25 cellular contexts compared by ENCODE assay signal in genomic region chr6:82573200-82573972, GRCh38.
"Had no signal": no experiment of that assay in that cellular context is flagged by ENCODE, and none has a peak within 500 bp of the region (broad histone marks: within the 10 kb centered on the region; RNA-seq: fewer than 3 reads in every experiment).

No MANE protein-coding gene starts in this region.

- H3K36me3 Mint-ChIP-seq: immature natural killer cell, memory B cell had no signal

- H3K27me3 ChIP-seq: right lobe of liver, thyroid gland, vagina had no signal

- H3K36me3 ChIP-seq: lower lobe of right lung, right lobe of liver, thyroid gland, vagina had no signal

- H3K27ac Mint-ChIP-seq: effector memory CD8-positive, alpha-beta T cell; immature natural killer cell; memory B cell; natural killer cell; progenitor cell of endocrine pancreas; stimulated activated naive CD8-positive, alpha-beta T cell treated with anti-CD3 and anti-CD28 coated beads, Interleukin-15, amount 100 ng/mL, for 72 hours had no signal

- H3K79me2 ChIP-seq: parathyroid adenoma had no signal

- H3K27me3 Mint-ChIP-seq: memory B cell; progenitor cell of endocrine pancreas; stimulated activated naive CD8-positive, alpha-beta T cell treated with anti-CD3 and anti-CD28 coated beads, Interleukin-15, amount 100 ng/mL, for 72 hours had no signal

- H3K4me1 ChIP-seq: lower lobe of right lung, parathyroid adenoma, right lobe of liver, thyroid gland, vagina had no signal

- H3K4me2 ChIP-seq: smooth muscle cell had no signal

- ATAC-seq: effector memory CD8-positive, alpha-beta T cell; left colon; left ventricle myocardium superior; lower lobe of right lung; natural killer cell; right lobe of liver; stimulated activated naive CD8-positive, alpha-beta T cell treated with anti-CD3 and anti-CD28 coated beads, Interleukin-15, amount 100 ng/mL, for 72 hours had no signal

- H3K27ac ChIP-seq: lower lobe of right lung, parathyroid adenoma, right lobe of liver, thyroid gland, vagina had no signal

- H3K4me1 Mint-ChIP-seq: immature natural killer cell; memory B cell; natural killer cell; stimulated activated naive CD8-positive, alpha-beta T cell treated with anti-CD3 and anti-CD28 coated beads, Interleukin-15, amount 100 ng/mL, for 72 hours had no signal

- H3K9me3 ChIP-seq: right lobe of liver, thyroid gland, vagina had no signal

- H3K4me3 ChIP-seq: lower lobe of right lung, right lobe of liver, smooth muscle cell, thyroid gland, vagina had no signal

- DNase-seq: cortex of kidney; effector memory CD8-positive, alpha-beta T cell; hypothalamus; immature natural killer cell; islet precursor cell; kidney glomerular epithelial cell; left colon; left ventricle myocardium superior; lower lobe of right lung; natural killer cell; right lobe of liver; stimulated activated CD4-positive, alpha-beta T cell treated with anti-CD3 and anti-CD28 coated beads, Interleukin-12 subunit alpha, Interleukin-12 subunit beta, amount 100 ng/mL, for 4 hours; stimulated activated CD4-positive, alpha-beta T cell treated with anti-CD3 and anti-CD28 coated beads, Interleukin-1b, Interleukin-23, amount 100 ng/mL, for 48 hours; stimulated activated CD4-positive, alpha-beta T cell treated with anti-CD3 and anti-CD28 coated beads, Interleukin-4, amount 100 ng/mL, for 1 hour; stimulated activated CD8-positive, alpha-beta memory T cell treated with anti-CD3 and anti-CD28 coated beads, Interleukin-4, amount 100 ng/mL, for 48 hours; stimulated activated naive CD4-positive, alpha-beta T cell; stimulated activated naive CD8-positive, alpha-beta T cell treated with anti-CD3 and anti-CD28 coated beads, Interleukin-15, amount 100 ng/mL, for 72 hours; thyroid gland; trophoblast cell had no signal

- H2AFZ ChIP-seq: parathyroid adenoma had no signal

- H3K4me3 Mint-ChIP-seq: effector memory CD8-positive, alpha-beta T cell; immature natural killer cell; memory B cell; natural killer cell; neural crest cell; stimulated activated naive CD8-positive, alpha-beta T cell treated with anti-CD3 and anti-CD28 coated beads, Interleukin-15, amount 100 ng/mL, for 72 hours had no signal

- H3K9ac ChIP-seq: parathyroid adenoma had no signal
